19 cellular contexts compared by ENCODE assay signal in genomic region chr6:87071683-87072082, GRCh38. TPM values are rescaled to one million over a fixed set of nuclear protein-coding genes. Genes with fewer than 3 reads are reported as not detected.
DNase-seq lines count a peak whose midpoint lies in the region; ATAC-seq, FAIRE-seq and TF ChIP-seq lines count a peak whose summit lies in the region.
"Had no signal": no experiment of that assay in that cellular context is flagged by ENCODE, and none has a peak within 500 bp of the region (broad histone marks: within the 10 kb centered on the region; RNA-seq: fewer than 3 reads in every experiment).

No MANE protein-coding gene starts in this region.

- H3K18ac ChIP-seq in mesendoderm (ENCODE audit: low read length) = no peak overlapping the region

- CTCF ChIA-PET in K562 (lab: Yijun Ruan, JAX; ENCODE audit: low intra/inter-chr PET ratio) = no interaction called here

- 7% methylated on average over 3 of the region's 3 CpGs for WGBS in K562 (ENCODE audit: insufficient coverage, low coverage, missing lambda C conversion rate)
- no CpG with 5 or more reads among the region's 3 CpGs for WGBS in mesendoderm (ENCODE audit: extremely low coverage, insufficient coverage, low lambda C conversion rate)

- BruUV-seq in K562 (replicated peaks; lab: Mats Ljungman, UMichigan) = no TSS peak

- no peaks in the 10 kb centered on the region for H3K9me3 Mint-ChIP-seq in activated T-helper 1 cell treated with anti-CD3 and anti-CD28 coated beads, Interleukin-12 subunit alpha, Interleukin-12 subunit beta, Interleukin-2, Interleukin-4 antibody, amounts not matched to agents 30 ng/mL and 10 ng/mL and 1 ng/mL, durations not matched to agents 14 hours and 24 hours and 36 hours
- H3K9me3 Mint-ChIP-seq: T-helper 2 cell treated with Interferon-gamma antibody and Interleukin-4, amounts not matched to agents 5 μg/mL and 100 μg/mL, for 36 hours had no signal

- no peak for FAIRE-seq in K562 (lab: Jason Lieb, UNC)
- FAIRE-seq: A549 had no signal

- POLR2A ChIA-PET in K562 (lab: Yijun Ruan, JAX) = no interaction called here

- TF ChIP-seq RAD21 in K562 (CRISPR knock-in tag; conservative IDR thresholded peaks at IDR 0.05 in 1 of 2, IDR thresholded peaks at IDR 0.05 in 1 of 2) = no peak

- DNase-seq in K562 (ENCODE audit: extremely low read depth in 1 of 4, low spot score in 3 of 4) (no peak), mesendoderm (no peak), NCI-H2107 treated with DMSO at 0.1 percent for 48 hours (lab: John Stamatoyannopoulos, UW; ENCODE audit: unreplicated experiment) (no peak), T-helper 17 cell (no peak)
- no peak for DNase-seq in activated T-helper 1 cell treated with anti-CD3 and anti-CD28 coated beads, Interleukin-12 subunit alpha, Interleukin-12 subunit beta, Interleukin-2, Interleukin-4 antibody, amounts not matched to agents 30 ng/mL and 10 ng/mL and 1 ng/mL, durations not matched to agents 14 hours and 24 hours and 36 hours (ENCODE audit: low spot score)
- DNase-seq: COR-L47, DMS53, GOT3, NCI-H1417, NCI-H1930, NCI-H510A treated with DMSO at 0.1 percent for 48 hours, SIG-M5 had no signal

- H3K36me3 ChIP-seq in K562 (ENCODE audit: control insufficient read depth, insufficient read depth, low read length) (no peaks in the 10 kb centered on the region), mesendoderm (ENCODE audit: control insufficient read depth, insufficient read depth, low read length) (no peaks in the 10 kb centered on the region)

- H3K9me1 ChIP-seq in K562 (ENCODE audit: control insufficient read depth, insufficient read depth, low read length) = no peaks in the 10 kb centered on the region

- TF ChIP-seq CTCF in K562 (IDR thresholded peaks at IDR 0.05 in 2 of 3, conservative IDR thresholded peaks at IDR 0.05 in 1 of 3; ENCODE audit: insufficient read depth in 2 of 3, low read depth in 1 of 3, low read length in 3 of 3) = no peak

- no peak overlapping the region for H3K4ac ChIP-seq in mesendoderm (ENCODE audit: low read depth, low read length)

- ATAC-seq in GM18861 (IDR thresholded peaks at IDR 0.05; ENCODE audit: unreplicated experiment) (peak; percentile 82), GM19463 (IDR thresholded peaks at IDR 0.05; ENCODE audit: unreplicated experiment) (peak; percentile 40), HG03354 (IDR thresholded peaks at IDR 0.05; ENCODE audit: poor library complexity, severe bottlenecking, unreplicated experiment) (peak; percentile 64), K562 (peak; percentile 40; the same call in 2 of the 3 replicates), T-helper 17 cell (no peak)
- ATAC-seq: A549 had no signal

- H3K27ac ChIP-seq in K562 (ENCODE audit: extremely low read depth, low read depth, low read length) (no peak overlapping the region), mesendoderm (ENCODE audit: low read depth, low read length) (no peak overlapping the region)
- H3K27ac ChIP-seq: A549, C4-2B had no signal

- no peak for TF ChIP-seq EP300 in K562 (IDR thresholded peaks at IDR 0.05; ENCODE audit: low read length)

- H3K4me1 ChIP-seq in K562 (replicated peaks in 1 of 2; ENCODE audit: control insufficient read depth in 2 of 2, insufficient read depth in 2 of 2, low read length in 2 of 2) (no peaks in the 10 kb centered on the region; a peak in 1 of 5 replicates), mesendoderm (ENCODE audit: control insufficient read depth, low read depth, low read length) (no peaks in the 10 kb centered on the region)
- H3K4me1 ChIP-seq: A549 had no signal

- no peaks in the 10 kb centered on the region for H3K79me1 ChIP-seq in mesendoderm (ENCODE audit: low read length)

- no peak overlapping the region for H3K27ac Mint-ChIP-seq in activated T-helper 1 cell treated with anti-CD3 and anti-CD28 coated beads, Interleukin-12 subunit alpha, Interleukin-12 subunit beta, Interleukin-2, Interleukin-4 antibody, amounts not matched to agents 30 ng/mL and 10 ng/mL and 1 ng/mL, durations not matched to agents 14 hours and 24 hours and 36 hours
- no peak overlapping the region for H3K27ac Mint-ChIP-seq in T-helper 17 cell
- H3K27ac Mint-ChIP-seq: T-helper 2 cell treated with Interferon-gamma antibody and Interleukin-4, amounts not matched to agents 5 μg/mL and 100 μg/mL, for 36 hours had no signal

- H4K5ac ChIP-seq in mesendoderm (ENCODE audit: low read length) = no peak overlapping the region

- H3K4me2 ChIP-seq in K562 (ENCODE audit: insufficient read depth, low read length) = no peak overlapping the region
- no peak overlapping the region for H3K4me2 ChIP-seq in mesendoderm (ENCODE audit: low read length)
- H3K4me2 ChIP-seq: A549 had no signal

- no peak overlapping the region for H2AFZ ChIP-seq in K562 (ENCODE audit: low read depth, low read length)

- H2AK5ac ChIP-seq in mesendoderm (ENCODE audit: low read length) = no peak overlapping the region

- H3K9ac ChIP-seq in K562 (ENCODE audit: insufficient read depth in 1 of 2, low read depth in 2 of 2, low read length in 2 of 2) = no peak overlapping the region
- H3K9ac ChIP-seq in mesendoderm (ENCODE audit: low read length) = no peak overlapping the region

- H4K8ac ChIP-seq in mesendoderm (ENCODE audit: low read depth, low read length) = no peak overlapping the region

- no peaks in the 10 kb centered on the region for H3K36me3 Mint-ChIP-seq in activated T-helper 1 cell treated with anti-CD3 and anti-CD28 coated beads, Interleukin-12 subunit alpha, Interleukin-12 subunit beta, Interleukin-2, Interleukin-4 antibody, amounts not matched to agents 30 ng/mL and 10 ng/mL and 1 ng/mL, durations not matched to agents 14 hours and 24 hours and 36 hours (ENCODE audit: low read depth)
- H3K36me3 Mint-ChIP-seq in T-helper 17 cell (ENCODE audit: low read depth) = peaks cover 2% of the 10 kb centered on the region

- in situ Hi-C loops in K562 (cut with MboI) = loop anchor here (10.0 kb wide), 1 partner anchor 183 kb away; no protein-coding TSS in a partner anchor

- no peak for TF ChIP-seq POLR2A in K562 (conservative IDR thresholded peaks at IDR 0.05)

- no peaks in the 10 kb centered on the region for H3K79me2 ChIP-seq in K562 (ENCODE audit: control insufficient read depth, insufficient read depth, low read length)
- no peaks in the 10 kb centered on the region for H3K79me2 ChIP-seq in mesendoderm (ENCODE audit: control insufficient read depth, insufficient read depth, low read length)

- H3K4me3 Mint-ChIP-seq in activated T-helper 1 cell treated with anti-CD3 and anti-CD28 coated beads, Interleukin-12 subunit alpha, Interleukin-12 subunit beta, Interleukin-2, Interleukin-4 antibody, amounts not matched to agents 30 ng/mL and 10 ng/mL and 1 ng/mL, durations not matched to agents 14 hours and 24 hours and 36 hours = no peak overlapping the region
- H3K4me3 Mint-ChIP-seq in T-helper 17 cell = no peak overlapping the region
- H3K4me3 Mint-ChIP-seq: T-helper 2 cell treated with Interferon-gamma antibody and Interleukin-4, amounts not matched to agents 5 μg/mL and 100 μg/mL, for 36 hours had no signal

- no peak overlapping the region for H3K23ac ChIP-seq in mesendoderm (ENCODE audit: low read length)

- no peak overlapping the region for H2BK15ac ChIP-seq in mesendoderm (replicated peaks; ENCODE audit: low read depth)

- no peak overlapping the region for H3K56ac ChIP-seq in mesendoderm (ENCODE audit: low read length)

- no peak overlapping the region for H3K4me3 ChIP-seq in K562
- no peak overlapping the region for H3K4me3 ChIP-seq in mesendoderm (ENCODE audit: low read length)
- H3K4me3 ChIP-seq: A549 had no signal

- H2BK5ac ChIP-seq in mesendoderm (ENCODE audit: low read length) = no peak overlapping the region

- intact Hi-C loops in K562 (cut with micrococcal nuclease) = loop anchor here (10.0 kb wide), 1 partner anchor 853 kb away; no protein-coding TSS in a partner anchor
- intact Hi-C loops in activated T-helper 1 cell treated with anti-CD3 and anti-CD28 coated beads, Interleukin-12 subunit alpha, Interleukin-12 subunit beta, Interleukin-2, Interleukin-4 antibody, amounts not matched to agents 30 ng/mL and 10 ng/mL and 1 ng/mL, durations not matched to agents 14 hours and 24 hours and 36 hours (cut with micrococcal nuclease) = no loop called here

- no peaks in the 10 kb centered on the region for H3K4me1 Mint-ChIP-seq in activated T-helper 1 cell treated with anti-CD3 and anti-CD28 coated beads, Interleukin-12 subunit alpha, Interleukin-12 subunit beta, Interleukin-2, Interleukin-4 antibody, amounts not matched to agents 30 ng/mL and 10 ng/mL and 1 ng/mL, durations not matched to agents 14 hours and 24 hours and 36 hours (ENCODE audit: low read depth)
- H3K4me1 Mint-ChIP-seq in T-helper 17 cell = peaks cover 4% of the 10 kb centered on the region

- H3K27me3 Mint-ChIP-seq in activated T-helper 1 cell treated with anti-CD3 and anti-CD28 coated beads, Interleukin-12 subunit alpha, Interleukin-12 subunit beta, Interleukin-2, Interleukin-4 antibody, amounts not matched to agents 30 ng/mL and 10 ng/mL and 1 ng/mL, durations not matched to agents 14 hours and 24 hours and 36 hours (ENCODE audit: insufficient read depth) = peaks cover 8% of the 10 kb centered on the region
- peaks cover 41% of the 10 kb centered on the region for H3K27me3 Mint-ChIP-seq in T-helper 17 cell

- H3K9me3 ChIP-seq in K562 (replicated peaks; ENCODE audit: control insufficient read depth, insufficient read depth, low read depth, low read length) (no peaks in the 10 kb centered on the region), T-helper 17 cell (ENCODE audit: control insufficient read depth, low read length, poor library complexity, severe bottlenecking) (no peaks in the 10 kb centered on the region)
- H3K9me3 ChIP-seq: A549 had no signal

- no peak overlapping the region for H2BK120ac ChIP-seq in mesendoderm (ENCODE audit: low read depth, low read length)

- no peaks in the 10 kb centered on the region for H3K27me3 ChIP-seq in K562 (ENCODE audit: control insufficient read depth in 2 of 2, insufficient read depth in 2 of 2, low read length in 2 of 2)
- H3K27me3 ChIP-seq in mesendoderm (ENCODE audit: insufficient read depth, low read length, poor library complexity) = no peaks in the 10 kb centered on the region

- H4K20me1 ChIP-seq in K562 (replicated peaks; ENCODE audit: control insufficient read depth, insufficient read depth, low read length) = no peaks in the 10 kb centered on the region

RNA-seq across cellular contexts. Expression of gene CGA, which starts 23.2 kb away (rescaled TPM):
- total RNA-seq in K562 (2011; cell fraction: chromatin; rRNA removed; ENCODE audit: low replicate concordance) = not detected in 2 replicates
- not detected in 2 replicates for total RNA-seq in K562 (2011; cell fraction: nucleolus; rRNA removed)
- total RNA-seq in K562 (2011; cell fraction: nucleoplasm; rRNA removed) = not detected in 2 replicates
- total RNA-seq in K562 (2014; rRNA removed) = not detected in 2 replicates
- total RNA-seq in K562 (2014; rRNA removed; fragmentation: Illumina TruSeq; extraction: Trizol) = not detected in 2 replicates
- not detected in 2 replicates for total RNA-seq in K562 (2015; rRNA removed; fragmentation: Illumina TruSeq; extraction: Trizol)
- not detected in 2 replicates for total RNA-seq in K562 (2021)
- not detected in 2 replicates for polyA plus RNA-seq in K562 (2011; rRNA removed)
- not detected in 2 replicates for polyA plus RNA-seq in K562 (2011; cell fraction: cytosol; rRNA removed)
- not detected in 2 replicates for polyA plus RNA-seq in K562 (2011; cell fraction: nucleus; rRNA removed)
- polyA plus RNA-seq in K562 (2012) = not detected in 2 replicates
- 0.13 TPM in 1 of 2 replicates, not detected in the other for polyA plus RNA-seq in K562 (2014; fragmentation: Illumina TruSeq; extraction: Trizol)
- polyA plus RNA-seq in K562 (2014; fragmentation: Nextera tagmentation; extraction: Ambion mirVana) = under 1 TPM in 1 of 2 experiments, not detected in 1; 0.24 TPM
- not detected in 2 replicates for polyA plus RNA-seq in K562 (2014; rRNA removed)
- polyA minus RNA-seq in K562 (2011; rRNA and poly(A)+ RNA removed) = 0.39 TPM in 1 of 2 replicates, not detected in the other
- polyA minus RNA-seq in K562 (2011; cell fraction: cytosol; rRNA and poly(A)+ RNA removed) = 4.0 and 10.6 TPM in 2 replicates
- polyA minus RNA-seq in K562 (2011; cell fraction: nucleus; rRNA and poly(A)+ RNA removed) = 1.6 and 2.1 TPM in 2 replicates
- polyA plus RNA-seq in mesendoderm (2013, experiment 1 of 2) = not detected
- polyA plus RNA-seq in mesendoderm (2013, experiment 2 of 2) = 0.06 TPM
- total RNA-seq in activated T-helper 1 cell treated with anti-CD3 and anti-CD28 coated beads, Interleukin-12 subunit alpha, Interleukin-12 subunit beta, Interleukin-2, Interleukin-4 antibody, amounts not matched to agents 30 ng/mL and 10 ng/mL and 1 ng/mL, durations not matched to agents 14 hours and 24 hours and 36 hours = not detected in 2 replicates
- under 1 TPM in 1 of 2 donors, not detected in 1; 0.40 TPM for total RNA-seq in T-helper 17 cell
- total RNA-seq: RPMI7951 had no signal
- polyA plus RNA-seq: A549 had no signal
